ENCODE assay signal across 8 cellular contexts in genomic region chr9:127734747-127735529, GRCh38. TPM values are rescaled to one million over a fixed set of nuclear protein-coding genes. Genes with fewer than 3 reads are reported as not detected.
A peak's percentile ranks its signal among the peaks of the same experiment; 100 is the strongest.
DNase-seq lines count a peak whose midpoint lies in the region; ATAC-seq, FAIRE-seq and TF ChIP-seq lines count a peak whose summit lies in the region.

TSS of gene TOR2A (minus strand) at chr9:127735294. CDS start at chr9:127735270, 24 bp downstream.

- FAIRE-seq in kidney (lab: Jason Lieb, UNC) = peak; percentile 82

- intact Hi-C loops in kidney (cut with DNase I) = no loop called here

- H3K9me3 ChIP-seq in kidney (ENCODE audit: control insufficient read depth in 1 of 2, low read length in 2 of 2) = no peaks in the 10 kb centered on the region

- peak; percentile 99 for TF ChIP-seq CTCF in kidney (IDR thresholded peaks at IDR 0.05; ENCODE audit: borderline replicate concordance, extremely low read depth, insufficient read depth)

- peak within 1 kb of the TSS; percentile 83 to 95 for H3K27ac ChIP-seq in kidney (ENCODE audit: low read depth in 2 of 2, low read length in 2 of 2)

- H3K4me1 ChIP-seq in kidney (ENCODE audit: control insufficient read depth in 1 of 2, insufficient read depth in 1 of 2, low read depth in 1 of 2, low read length in 2 of 2) = peaks cover 7 to 10% of the 10 kb centered on the region in 2 donors

- H3K36me3 ChIP-seq in kidney (ENCODE audit: control insufficient read depth in 1 of 2, insufficient read depth in 2 of 2, low read length in 2 of 2) = no peaks in the 10 kb centered on the region

- peak within 1 kb of the TSS in 1 of 2 donors; percentile 69 for H3K9ac ChIP-seq in kidney (ENCODE audit: low read length in 2 of 2)

- peak; percentile 99 for DNase-seq in Ammon's horn (ENCODE audit: low spot score)
- peak; percentile 78 for DNase-seq in NCI-H446 treated with DMSO at 0.1 percent for 48 hours (lab: John Stamatoyannopoulos, UW)
- DNase-seq in cerebellar cortex (ENCODE audit: low spot score) = peak; percentile 98
- DNase-seq in kidney = peak; percentile 99
- peak; percentile 99 for DNase-seq in stimulated activated CD4-positive, alpha-beta T cell treated with anti-CD3 and anti-CD28 coated beads, Interleukin-15, amount 100 ng/mL, for 24 hours

- peak; percentile 88 for ATAC-seq in GM19043 (IDR thresholded peaks at IDR 0.05; ENCODE audit: low read depth, unreplicated experiment)
- peak; percentile 71 for ATAC-seq in HG03378 (IDR thresholded peaks at IDR 0.05; ENCODE audit: unreplicated experiment)
- ATAC-seq in activated CD4-positive, CD25-positive, alpha-beta regulatory T cell treated with anti-CD3 and anti-CD28 coated beads, Interleukin-2, amount 50 U/mL, for 24 hours = peak; percentile 94 to 96

- peak within 1 kb of the TSS; percentile 51 to 80 for H3K4me3 ChIP-seq in kidney (ENCODE audit: low read length in 2 of 2)

RNA-seq across cellular contexts. Expression of gene TOR2A, which starts in this region (rescaled TPM):
- total RNA-seq in kidney = 12.7 TPM
- polyA plus RNA-seq in kidney (ENCODE audit: insufficient read depth, low read depth, low replicate concordance) = 14.5 TPM

Comparison
In these comparisons a context has a peak if more than half of its experiments do, and no peak if none do; other contexts are left out.
1. Peak in every context shown above with its lines: DNase-seq, ATAC-seq, H3K4me3 ChIP-seq and H3K27ac ChIP-seq.